In the genomic region with DNA sequence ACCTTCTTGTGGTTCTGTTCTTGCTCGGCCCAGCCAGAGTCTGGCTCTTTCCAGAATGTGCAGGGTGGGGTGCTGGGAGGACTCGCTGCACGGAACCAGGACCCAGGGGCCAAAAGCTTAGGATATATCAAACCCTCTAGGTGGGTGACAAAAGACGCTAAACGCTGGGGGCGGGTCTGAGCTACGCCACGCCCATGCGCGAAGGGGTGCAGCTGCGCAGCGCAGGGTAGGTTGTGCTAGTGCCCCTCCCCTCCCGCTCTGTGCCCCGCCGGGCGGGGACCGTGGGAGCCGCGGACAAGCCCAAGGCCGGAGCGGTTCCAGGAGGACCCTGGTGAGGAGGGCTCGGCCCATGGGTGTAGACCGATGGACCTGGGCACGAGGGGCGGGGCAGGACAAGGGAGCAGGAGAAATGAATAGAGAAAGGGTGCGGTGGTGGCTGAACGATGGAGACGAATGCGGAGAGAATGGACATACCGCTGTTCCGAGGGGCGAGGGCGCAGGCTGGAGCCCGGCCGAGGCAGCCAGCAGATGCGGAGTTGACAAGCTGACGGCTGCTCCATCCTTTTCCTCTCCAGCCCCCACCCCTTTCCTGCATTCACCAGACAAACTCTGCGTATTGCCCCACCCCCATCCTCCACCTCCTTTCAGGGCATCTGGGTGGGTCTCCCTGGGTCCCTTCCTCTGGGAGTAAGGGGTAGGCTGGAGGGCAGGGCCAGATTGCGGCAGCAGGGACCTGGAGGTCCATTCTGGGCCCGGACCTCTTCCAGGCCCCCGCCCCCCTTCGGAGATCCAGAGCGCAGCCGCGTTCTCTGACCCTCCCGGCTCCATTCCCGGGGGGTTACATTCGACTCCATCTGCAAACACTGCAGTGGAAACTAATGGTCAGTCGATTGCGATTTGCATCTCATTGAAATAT, we compare ENCODE assay signal across 9 cellular contexts. TPM values are rescaled to one million over a fixed set of nuclear protein-coding genes. Genes with fewer than 3 reads are reported as not detected.
A peak's percentile ranks its signal among the peaks of the same experiment; 100 is the strongest.
DNase-seq lines count a peak whose midpoint lies in the region; ATAC-seq lines count a peak whose summit lies in the region.
"Had no signal": no experiment of that assay in that cellular context is flagged by ENCODE, and none has a peak within 500 bp of the region (broad histone marks: within the 10 kb centered on the region; RNA-seq: fewer than 3 reads in every experiment).

A gene with protein sequence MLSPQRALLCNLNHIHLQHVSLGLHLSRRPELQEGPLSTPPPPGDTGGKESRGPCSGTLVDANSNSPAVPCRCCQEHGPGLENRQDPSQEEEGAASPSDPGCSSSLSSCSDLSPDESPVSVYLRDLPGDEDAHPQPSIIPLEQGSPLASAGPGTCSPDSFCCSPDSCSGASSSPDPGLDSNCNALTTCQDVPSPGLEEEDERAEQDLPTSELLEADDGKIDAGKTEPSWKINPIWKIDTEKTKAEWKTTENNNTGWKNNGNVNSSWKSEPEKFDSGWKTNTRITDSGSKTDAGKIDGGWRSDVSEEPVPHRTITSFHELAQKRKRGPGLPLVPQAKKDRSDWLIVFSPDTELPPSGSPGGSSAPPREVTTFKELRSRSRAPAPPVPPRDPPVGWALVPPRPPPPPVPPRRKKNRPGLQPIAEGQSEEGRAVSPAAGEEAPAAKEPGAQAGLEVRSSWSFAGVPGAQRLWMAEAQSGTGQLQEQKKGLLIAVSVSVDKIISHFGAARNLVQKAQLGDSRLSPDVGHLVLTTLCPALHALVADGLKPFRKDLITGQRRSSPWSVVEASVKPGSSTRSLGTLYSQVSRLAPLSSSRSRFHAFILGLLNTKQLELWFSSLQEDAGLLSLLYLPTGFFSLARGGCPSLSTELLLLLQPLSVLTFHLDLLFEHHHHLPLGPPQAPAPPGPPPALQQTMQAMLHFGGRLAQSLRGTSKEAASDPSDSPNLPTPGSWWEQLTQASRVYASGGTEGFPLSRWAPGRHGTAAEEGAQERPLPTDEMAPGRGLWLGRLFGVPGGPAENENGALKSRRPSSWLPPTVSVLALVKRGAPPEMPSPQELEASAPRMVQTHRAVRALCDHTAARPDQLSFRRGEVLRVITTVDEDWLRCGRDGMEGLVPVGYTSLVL (plus strand): TSS at position 234 of the 916 bp plus-strand sequence. CDS start 880 bp downstream, outside the sequence.

- H3K4me1 ChIP-seq in mesendoderm (ENCODE audit: control insufficient read depth, low read depth, low read length), result peaks cover 6% of the 10 kb centered on the region

- H3K36me3 ChIP-seq in mesendoderm (ENCODE audit: control insufficient read depth, insufficient read depth, low read length), result peaks cover 7% of the 10 kb centered on the region

- no CpG with 5 or more reads among the region's 50 CpGs for WGBS in mesendoderm (ENCODE audit: extremely low coverage, insufficient coverage, low lambda C conversion rate)

- no peak within 1 kb of the TSS for H3K4ac ChIP-seq in mesendoderm (ENCODE audit: low read depth, low read length)

- H3K23ac ChIP-seq in mesendoderm (ENCODE audit: low read length), result no peak within 1 kb of the TSS

- H3K79me1 ChIP-seq in mesendoderm (ENCODE audit: low read length), result peaks cover 2% of the 10 kb centered on the region

- peak within 1 kb of the TSS; percentile 46 for H3K4me2 ChIP-seq in mesendoderm (ENCODE audit: low read length)

- H2BK5ac ChIP-seq in mesendoderm (ENCODE audit: low read length), result no peak within 1 kb of the TSS

- H3K4me3 ChIP-seq in mesendoderm (ENCODE audit: low read length), result peak within 1 kb of the TSS; percentile 6

- peak within 1 kb of the TSS; percentile 78 for H3K56ac ChIP-seq in mesendoderm (ENCODE audit: low read length)

- H3K79me2 ChIP-seq in mesendoderm (ENCODE audit: control insufficient read depth, insufficient read depth, low read length), result no peaks in the 10 kb centered on the region

- DNase-seq in EL (peak; percentile 56), NCI-H345 treated with DMSO at 0.1 percent for 48 hours (lab: John Stamatoyannopoulos, UW; ENCODE audit: unreplicated experiment) (peak; percentile 30), activated T-cell treated with anti-CD3 and anti-CD28 coated beads for 24 hours (ENCODE audit: low read depth) (peak; percentile 58), mesendoderm (peak; percentile 79), OCI-M1 (lab: John Stamatoyannopoulos, UW) (no peak)
- DNase-seq in stimulated activated CD8-positive, alpha-beta memory T cell treated with anti-CD3 and anti-CD28 coated beads, Interleukin-12 subunit alpha, Interleukin-12 subunit beta, amount 100 ng/mL, for 1 hour (ENCODE audit: low read depth), result peak; percentile 42

- H3K27ac ChIP-seq in mesendoderm (ENCODE audit: low read depth, low read length), result peak within 1 kb of the TSS; percentile 7
- H3K27ac ChIP-seq: KMS-11 had no signal

- H3K27me3 ChIP-seq in mesendoderm (ENCODE audit: insufficient read depth, low read length, poor library complexity), result no peaks in the 10 kb centered on the region

- no peak within 1 kb of the TSS for H2BK120ac ChIP-seq in mesendoderm (ENCODE audit: low read depth, low read length)

- no peak within 1 kb of the TSS for H2AK5ac ChIP-seq in mesendoderm (ENCODE audit: low read length)

- ATAC-seq in GM18858 (IDR thresholded peaks at IDR 0.05; ENCODE audit: unreplicated experiment), result no peak

- no peak within 1 kb of the TSS for H4K5ac ChIP-seq in mesendoderm (ENCODE audit: low read length)

- no peak within 1 kb of the TSS for H4K8ac ChIP-seq in mesendoderm (ENCODE audit: low read depth, low read length)

- in situ Hi-C loops in endometrial microvascular endothelial cells (cut with HindIII; ENCODE audit: inconsistent ontology term, low pct_unique_long_range_greater_than_20kb, low sequenced_read_pairs), result no loop called here

- peak within 1 kb of the TSS; percentile 61 for H3K9ac ChIP-seq in mesendoderm (ENCODE audit: low read length)
- H3K9ac ChIP-seq: KMS-11 had no signal

- H2BK15ac ChIP-seq in mesendoderm (replicated peaks; ENCODE audit: low read depth), result no peak within 1 kb of the TSS

- H3K18ac ChIP-seq in mesendoderm (ENCODE audit: low read length), result no peak within 1 kb of the TSS

RNA-seq across cellular contexts. Expression of the gene that starts here (rescaled TPM):
- 32.8 TPM for total RNA-seq in endometrial microvascular endothelial cells (ENCODE audit: inconsistent ontology term)
- polyA plus RNA-seq in mesendoderm (2013, experiment 1 of 2), result 36.2 TPM
- polyA plus RNA-seq in mesendoderm (2013, experiment 2 of 2), result 36.1 TPM
